1 cellular context compared by ENCODE assay signal in genomic region chr21:39776589-39776988, GRCh38.
TF ChIP-seq lines count a peak whose summit lies in the region.

No MANE protein-coding gene starts in this region.

TF ChIP-seq in HepG2, 621 proteins besides CTCF, POLR2A, EP300 and RAD21 (continued from another document):
- no peak for TF ChIP-seq KIAA2018 (CRISPR knock-in tag; IDR thresholded peaks at IDR 0.05; ENCODE audit: borderline replicate concordance)
- no peak for TF ChIP-seq ZNF503 (CRISPR knock-in tag; IDR thresholded peaks at IDR 0.05)
- no peak for TF ChIP-seq MED1 (CRISPR knock-in tag; IDR thresholded peaks at IDR 0.05)
- no peak for TF ChIP-seq ZBTB20 (CRISPR knock-in tag; IDR thresholded peaks at IDR 0.05; ENCODE audit: borderline replicate concordance, low read depth)
- no peak for TF ChIP-seq ZBTB8A (CRISPR knock-in tag; IDR thresholded peaks at IDR 0.05; ENCODE audit: borderline replicate concordance, low read depth)
- TF ChIP-seq ELF4 (CRISPR knock-in tag; IDR thresholded peaks at IDR 0.05; ENCODE audit: borderline replicate concordance) = no peak
- no peak for TF ChIP-seq AHR (CRISPR knock-in tag; IDR thresholded peaks at IDR 0.05)
- TF ChIP-seq MTERF4 (CRISPR knock-in tag; IDR thresholded peaks at IDR 0.05) = no peak
- TF ChIP-seq SALL1 (CRISPR knock-in tag; IDR thresholded peaks at IDR 0.05) = no peak
- TF ChIP-seq GATAD1 (CRISPR knock-in tag; IDR thresholded peaks at IDR 0.05) = no peak
- no peak for TF ChIP-seq KDM5B (CRISPR knock-in tag; IDR thresholded peaks at IDR 0.05; ENCODE audit: borderline replicate concordance)
- TF ChIP-seq IKZF4 (CRISPR knock-in tag; IDR thresholded peaks at IDR 0.05; ENCODE audit: borderline replicate concordance, low read depth, not compliant biosample characterization) = no peak
- no peak for TF ChIP-seq ZNF260 (CRISPR knock-in tag; IDR thresholded peaks at IDR 0.05; ENCODE audit: borderline replicate concordance, low read depth)
- no peak for TF ChIP-seq MAF1 (CRISPR knock-in tag; IDR thresholded peaks at IDR 0.05; ENCODE audit: borderline replicate concordance)
